ENCODE assay signal across 36 cellular contexts in the genomic region with DNA sequence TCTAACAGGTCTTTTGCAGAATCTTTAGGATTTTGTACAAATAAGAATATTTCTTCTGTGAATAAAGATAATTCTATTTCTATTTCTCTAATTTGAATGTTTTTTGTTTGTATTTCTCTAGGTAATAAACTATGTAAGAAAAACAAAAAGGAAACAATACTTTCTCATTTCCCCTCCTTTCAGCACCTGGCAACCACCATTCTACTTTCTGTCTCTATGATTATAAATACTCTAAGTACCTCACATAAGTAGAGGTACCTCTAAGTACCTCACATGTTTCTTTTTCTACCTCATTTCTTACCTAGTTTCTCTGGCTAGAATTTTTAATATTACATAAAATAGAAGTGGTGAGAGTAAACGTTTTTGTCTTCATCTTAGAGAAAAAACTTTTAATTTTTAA.
"Had no signal": no experiment of that assay in that cellular context is flagged by ENCODE, and none has a peak within 500 bp of the region (broad histone marks: within the 10 kb centered on the region; RNA-seq: fewer than 3 reads in every experiment).

No MANE protein-coding gene starts in this region.

- H3K9me3 Mint-ChIP-seq: activated naive CD8-positive, alpha-beta T cell treated with anti-CD3 and anti-CD28 coated beads, Interleukin-2, amount 10 ng/mL, durations not matched to agents 7 days and 5 days had no signal

- H3K27ac Mint-ChIP-seq: activated naive CD4-positive, alpha-beta T cell treated with anti-CD3 and anti-CD28 coated beads for 36 hours; activated naive CD4-positive, alpha-beta T cell treated with anti-CD3 and anti-CD28 coated beads, Interleukin-2, amount 10 ng/mL, durations not matched to agents 7 days and 5 days; activated naive CD4-positive, alpha-beta T cell treated with anti-CD3 and anti-CD28 coated beads, Interleukin-2, amount 50 U/mL, for 24 hours; activated naive CD4-positive, alpha-beta T cell treated with anti-CD3 and anti-CD28 coated beads, Interleukin-2, amount 50 U/mL, for 72 hours; activated naive CD8-positive, alpha-beta T cell; activated naive CD8-positive, alpha-beta T cell treated with anti-CD3 and anti-CD28 coated beads for 36 hours; activated naive CD8-positive, alpha-beta T cell treated with anti-CD3 and anti-CD28 coated beads, Interleukin-2, amount 10 ng/mL, durations not matched to agents 7 days and 5 days; activated naive CD8-positive, alpha-beta T cell treated with anti-CD3 and anti-CD28 coated beads, Interleukin-2, amount 50 U/mL, for 24 hours; activated T-cell treated with anti-CD3 and anti-CD28 coated beads, Interleukin-2, amount 50 U/mL, for 72 hours; activated T-helper 1 cell treated with anti-CD3 and anti-CD28 coated beads, Interleukin-12 subunit alpha, Interleukin-12 subunit beta, Interleukin-2, Interleukin-4 antibody, amounts not matched to agents 30 ng/mL and 10 ng/mL and 1 ng/mL, durations not matched to agents 14 hours and 24 hours and 36 hours; activated T-helper 17 cell treated with anti-CD3 and anti-CD28 coated beads, Interleukin-2, amount 50 U/mL, for 72 hours; activated T-helper 2 cell treated with anti-CD3 and anti-CD28 coated beads, Interferon-gamma antibody, Interleukin-2, Interleukin-4, amounts not matched to agents 10 μg/mL and 5 μg/mL and 100 μg/mL, durations not matched to agents 14 hours and 24 hours and 36 hours; brain had no signal

- H3K27me3 Mint-ChIP-seq: activated naive CD4-positive, alpha-beta T cell treated with anti-CD3 and anti-CD28 coated beads, Interleukin-2, amount 10 ng/mL, durations not matched to agents 7 days and 5 days; activated naive CD4-positive, alpha-beta T cell treated with anti-CD3 and anti-CD28 coated beads, Interleukin-2, amount 50 U/mL, for 24 hours; activated naive CD8-positive, alpha-beta T cell; activated naive CD8-positive, alpha-beta T cell treated with anti-CD3 and anti-CD28 coated beads for 36 hours; activated naive CD8-positive, alpha-beta T cell treated with anti-CD3 and anti-CD28 coated beads, Interleukin-2, amount 10 ng/mL, durations not matched to agents 7 days and 5 days; activated naive CD8-positive, alpha-beta T cell treated with anti-CD3 and anti-CD28 coated beads, Interleukin-2, amount 50 U/mL, for 24 hours; activated T-helper 17 cell treated with anti-CD3 and anti-CD28 coated beads, Interleukin-2, amount 50 U/mL, for 72 hours; brain; central memory CD8-positive, alpha-beta T cell had no signal

- H3K36me3 ChIP-seq: adrenal gland, ascending aorta, brain microvascular endothelial cell, breast epithelium, cardiac muscle cell had no signal

- H3K4me1 ChIP-seq: adrenal gland, ascending aorta, body of pancreas, breast epithelium had no signal

- H3K27me3 ChIP-seq: adrenal gland, ascending aorta, body of pancreas, brain microvascular endothelial cell, breast epithelium, cardiac muscle cell had no signal

- H3K9me3 ChIP-seq: ascending aorta, body of pancreas, breast epithelium had no signal

- H3K36me3 Mint-ChIP-seq: activated naive CD4-positive, alpha-beta T cell treated with anti-CD3 and anti-CD28 coated beads, Interleukin-2, amount 10 ng/mL, durations not matched to agents 7 days and 5 days; activated naive CD4-positive, alpha-beta T cell treated with anti-CD3 and anti-CD28 coated beads, Interleukin-2, amount 50 U/mL, for 24 hours; activated naive CD4-positive, alpha-beta T cell treated with anti-CD3 and anti-CD28 coated beads, Interleukin-2, amount 50 U/mL, for 72 hours; activated naive CD8-positive, alpha-beta T cell; activated naive CD8-positive, alpha-beta T cell treated with anti-CD3 and anti-CD28 coated beads for 36 hours; activated naive CD8-positive, alpha-beta T cell treated with anti-CD3 and anti-CD28 coated beads, Interleukin-2, amount 10 ng/mL, durations not matched to agents 7 days and 5 days; brain had no signal

- H3K27ac ChIP-seq: adrenal gland, ascending aorta, body of pancreas, brain microvascular endothelial cell, breast epithelium, cardiac muscle cell had no signal

- H3K4me3 ChIP-seq: adrenal gland, ascending aorta, body of pancreas, breast epithelium, cardiac muscle cell had no signal

- H3K4me1 Mint-ChIP-seq: activated naive CD4-positive, alpha-beta T cell treated with anti-CD3 and anti-CD28 coated beads, Interleukin-2, amount 10 ng/mL, durations not matched to agents 7 days and 5 days; activated naive CD4-positive, alpha-beta T cell treated with anti-CD3 and anti-CD28 coated beads, Interleukin-2, amount 50 U/mL, for 24 hours; activated naive CD8-positive, alpha-beta T cell treated with anti-CD3 and anti-CD28 coated beads for 36 hours; activated naive CD8-positive, alpha-beta T cell treated with anti-CD3 and anti-CD28 coated beads, Interleukin-2, amount 10 ng/mL, durations not matched to agents 7 days and 5 days; activated naive CD8-positive, alpha-beta T cell treated with anti-CD3 and anti-CD28 coated beads, Interleukin-2, amount 50 U/mL, for 24 hours; activated T-helper 17 cell treated with anti-CD3 and anti-CD28 coated beads, Interleukin-2, amount 50 U/mL, for 72 hours; brain; central memory CD8-positive, alpha-beta T cell had no signal

- H3K4me3 Mint-ChIP-seq: activated naive CD4-positive, alpha-beta T cell treated with anti-CD3 and anti-CD28 coated beads for 36 hours; activated naive CD4-positive, alpha-beta T cell treated with anti-CD3 and anti-CD28 coated beads, Interleukin-2, amount 10 ng/mL, durations not matched to agents 7 days and 5 days; activated naive CD4-positive, alpha-beta T cell treated with anti-CD3 and anti-CD28 coated beads, Interleukin-2, amount 50 U/mL, for 24 hours; activated naive CD8-positive, alpha-beta T cell; activated naive CD8-positive, alpha-beta T cell treated with anti-CD3 and anti-CD28 coated beads for 36 hours; activated naive CD8-positive, alpha-beta T cell treated with anti-CD3 and anti-CD28 coated beads, Interleukin-2, amount 10 ng/mL, durations not matched to agents 7 days and 5 days; activated naive CD8-positive, alpha-beta T cell treated with anti-CD3 and anti-CD28 coated beads, Interleukin-2, amount 50 U/mL, for 24 hours; activated T-cell treated with anti-CD3 and anti-CD28 coated beads, Interleukin-2, amount 50 U/mL, for 4 hours; activated T-cell treated with anti-CD3 and anti-CD28 coated beads, Interleukin-2, amount 50 U/mL, for 72 hours; activated T-helper 1 cell treated with anti-CD3 and anti-CD28 coated beads, Interleukin-12 subunit alpha, Interleukin-12 subunit beta, Interleukin-2, Interleukin-4 antibody, amounts not matched to agents 30 ng/mL and 10 ng/mL and 1 ng/mL, durations not matched to agents 14 hours and 24 hours and 36 hours; activated T-helper 17 cell treated with anti-CD3 and anti-CD28 coated beads, Interleukin-2, amount 50 U/mL, for 72 hours; brain; central memory CD8-positive, alpha-beta T cell had no signal

- DNase-seq: activated effector memory CD4-positive, alpha-beta T cell treated with anti-CD3 and anti-CD28 coated beads, Interleukin-2, amount 50 U/mL, for 16 hours; activated effector memory CD4-positive, alpha-beta T cell treated with Interleukin-2 at 50 U/mL for 16 hours; activated gamma-delta T cell; activated gamma-delta T cell treated with Interleukin-2 at 50 U/mL for 16 hours; activated naive CD4-positive, alpha-beta T cell; activated naive CD4-positive, alpha-beta T cell treated with anti-CD3 and anti-CD28 coated beads for 36 hours; activated naive CD4-positive, alpha-beta T cell treated with anti-CD3 and anti-CD28 coated beads, Interleukin-2, amount 10 ng/mL, durations not matched to agents 7 days and 5 days; activated naive CD4-positive, alpha-beta T cell treated with anti-CD3 and anti-CD28 coated beads, Interleukin-2, amount 50 U/mL, for 16 hours; activated naive CD4-positive, alpha-beta T cell treated with Interleukin-2 at 50 U/mL for 16 hours; activated naive CD8-positive, alpha-beta T cell treated with anti-CD3 and anti-CD28 coated beads for 36 hours; activated naive CD8-positive, alpha-beta T cell treated with anti-CD3 and anti-CD28 coated beads, Interleukin-2, amount 10 ng/mL, durations not matched to agents 7 days and 5 days; activated naive CD8-positive, alpha-beta T cell treated with anti-CD3 and anti-CD28 coated beads, Interleukin-2, amount 50 U/mL, for 24 hours; activated T-cell treated with anti-CD3 and anti-CD28 coated beads, Interleukin-2, amount 50 U/mL, for 4 hours; activated T-cell treated with anti-CD3 and anti-CD28 coated beads, Interleukin-2, amount 50 U/mL, for 48 hours; activated T-cell treated with anti-CD3 and anti-CD28 coated beads, Interleukin-2, amount 50 U/mL, for 72 hours; adrenal gland; amniotic stem cell; amygdala; anterior cingulate cortex; aorta; body of pancreas; brain microvascular endothelial cell; caudate nucleus; central memory CD4-positive, alpha-beta T cell; cerebellar nuclear complex had no signal

- ATAC-seq: activated naive CD4-positive, alpha-beta T cell treated with anti-CD3 and anti-CD28 coated beads, Interleukin-2, amount 50 U/mL, for 72 hours; activated naive CD8-positive, alpha-beta T cell treated with anti-CD3 and anti-CD28 coated beads, Interleukin-2, amount 50 U/mL, for 24 hours; activated T-cell treated with anti-CD3 and anti-CD28 coated beads, Interleukin-2, amount 50 U/mL, for 4 hours; activated T-cell treated with anti-CD3 and anti-CD28 coated beads, Interleukin-2, amount 50 U/mL, for 72 hours; activated T-helper 17 cell treated with anti-CD3 and anti-CD28 coated beads, Interleukin-2, amount 50 U/mL, for 72 hours; body of pancreas had no signal
